In the genomic region with DNA sequence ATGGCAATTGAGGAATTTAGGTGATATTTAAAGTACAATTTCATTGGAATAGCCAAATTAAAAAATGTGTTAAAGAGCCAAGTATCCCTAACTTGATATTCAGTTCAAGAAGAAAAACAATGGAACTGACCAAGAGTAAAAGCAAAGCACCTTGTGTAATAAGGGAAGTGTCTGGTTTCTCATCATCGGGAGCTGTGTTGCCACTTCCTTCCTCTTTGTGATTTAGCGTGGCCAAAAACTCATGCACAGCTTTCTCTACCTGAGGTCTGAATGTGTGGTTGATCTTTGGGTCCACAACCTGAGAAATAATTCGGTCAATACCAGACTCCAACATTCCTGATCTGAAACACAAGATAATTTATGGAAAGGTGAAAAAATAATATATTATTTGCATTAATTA, we compare ENCODE assay signal across 9 cellular contexts. TPM values are rescaled to one million over a fixed set of nuclear protein-coding genes. Genes with fewer than 3 reads are reported as not detected.
DNase-seq lines count a peak whose midpoint lies in the region; ATAC-seq, FAIRE-seq and TF ChIP-seq lines count a peak whose summit lies in the region.
"Had no signal": no experiment of that assay in that cellular context is flagged by ENCODE, and none has a peak within 500 bp of the region (broad histone marks: within the 10 kb centered on the region; RNA-seq: fewer than 3 reads in every experiment).

No MANE protein-coding gene starts in this region.

- TF ChIP-seq POLR2A in esophagus muscularis mucosa (IDR thresholded peaks at IDR 0.05; ENCODE audit: low read depth) = no peak

- intact Hi-C loops in mucosa of descending colon (cut with DNase I, micrococcal nuclease) = no loop called here
- intact Hi-C loops in colonic mucosa (cut with DNase I) = no loop called here
- intact Hi-C loops in esophagus muscularis mucosa (cut with DNase I) = no loop called here

- H3K27me3 ChIP-seq in colonic mucosa (no peaks in the 10 kb centered on the region), esophagus muscularis mucosa (no peaks in the 10 kb centered on the region)

- WGBS in esophagus muscularis mucosa = 70% methylated on average over 3 of the region's 3 CpGs

- H3K9me3 ChIP-seq in mucosa of descending colon = no peaks in the 10 kb centered on the region
- no peaks in the 10 kb centered on the region for H3K9me3 ChIP-seq in colonic mucosa
- no peaks in the 10 kb centered on the region for H3K9me3 ChIP-seq in esophagus muscularis mucosa

- H3K9ac ChIP-seq in colonic mucosa (ENCODE audit: low read depth in 2 of 2, low read length in 2 of 2) = no peak overlapping the region

- no peak for TF ChIP-seq CTCF in mucosa of descending colon (IDR thresholded peaks at IDR 0.05)
- TF ChIP-seq CTCF in colonic mucosa (IDR thresholded peaks at IDR 0.05) = no peak
- no peak for TF ChIP-seq CTCF in esophagus muscularis mucosa (IDR thresholded peaks at IDR 0.05)

- H3K27ac ChIP-seq in colonic mucosa (no peak overlapping the region), esophagus muscularis mucosa (replicated peaks in 1 of 4) (no peak overlapping the region)

- H3K4me3 ChIP-seq in mucosa of descending colon (no peak overlapping the region), colonic mucosa (no peak overlapping the region), esophagus muscularis mucosa (no peak overlapping the region)

- TF ChIP-seq EP300 in esophagus muscularis mucosa (IDR thresholded peaks at IDR 0.05) = no peak

- H3K4me1 ChIP-seq in mucosa of descending colon (ENCODE audit: low read depth) = no peaks in the 10 kb centered on the region
- no peaks in the 10 kb centered on the region for H3K4me1 ChIP-seq in colonic mucosa
- peaks cover 0 to 9% (median 7%) of the 10 kb centered on the region in 4 donors for H3K4me1 ChIP-seq in esophagus muscularis mucosa

- ATAC-seq in GM18870 (IDR thresholded peaks at IDR 0.05; ENCODE audit: unreplicated experiment) (peak; percentile 47), HG02678 (IDR thresholded peaks at IDR 0.05; ENCODE audit: unreplicated experiment) (peak; percentile 56), mucosa of descending colon (peak; percentile 41)

- DNase-seq in Kasumi-1 (lab: John Stamatoyannopoulos, UW) = peak; percentile 75 to 76
- DNase-seq in mucosa of descending colon = no peak
- DNase-seq in HTR-8/SVneo (ENCODE audit: insufficient read length, low spot score) = no peak
- no peak for DNase-seq in colonic mucosa
- DNase-seq in NCI-H2171 treated with DMSO at 0.1 percent for 48 hours (lab: John Stamatoyannopoulos, UW) = no peak
- no peak for DNase-seq in esophagus muscularis mucosa (ENCODE audit: extremely low spot score)
- DNase-seq: activated naive CD4-positive, alpha-beta T cell had no signal

- no peak for FAIRE-seq in HTR-8/SVneo (lab: Jason Lieb, UNC)

- peaks cover 16% of the 10 kb centered on the region for H3K36me3 ChIP-seq in mucosa of descending colon (ENCODE audit: low read depth)
- H3K36me3 ChIP-seq in colonic mucosa = peaks cover 8% of the 10 kb centered on the region
- H3K36me3 ChIP-seq in esophagus muscularis mucosa = peaks cover 41 to 93% (median 75%) of the 10 kb centered on the region in 4 donors

RNA-seq across cellular contexts. Expression of gene BOD1L1, which starts 12.4 kb away (rescaled TPM):
- total RNA-seq in mucosa of descending colon (10 to 100 TPM; 29.6 to 46.2 (median 39.3) TPM), colonic mucosa (10 to 100 TPM; 20.7 to 24.7 TPM), esophagus muscularis mucosa (10 to 100 TPM; 30.3 to 39.8 (median 34.8) TPM)

Comparison
In these comparisons a context has a peak if more than half of its experiments do, and no peak if none do; other contexts are left out.
1. DNase-seq: peak in Kasumi-1 (2 of 2); none in mucosa of descending colon (0 of 3), HTR-8/SVneo (single experiment), colonic mucosa (single experiment), NCI-H2171 treated with DMSO at 0.1 percent for 48 hours (single experiment) and esophagus muscularis mucosa (single experiment).
2. Peak in every context shown above with its lines, with median percentiles within 50 percentile points of each other: ATAC-seq.